ENCODE assay signal across 9 cellular contexts in the genomic region with DNA sequence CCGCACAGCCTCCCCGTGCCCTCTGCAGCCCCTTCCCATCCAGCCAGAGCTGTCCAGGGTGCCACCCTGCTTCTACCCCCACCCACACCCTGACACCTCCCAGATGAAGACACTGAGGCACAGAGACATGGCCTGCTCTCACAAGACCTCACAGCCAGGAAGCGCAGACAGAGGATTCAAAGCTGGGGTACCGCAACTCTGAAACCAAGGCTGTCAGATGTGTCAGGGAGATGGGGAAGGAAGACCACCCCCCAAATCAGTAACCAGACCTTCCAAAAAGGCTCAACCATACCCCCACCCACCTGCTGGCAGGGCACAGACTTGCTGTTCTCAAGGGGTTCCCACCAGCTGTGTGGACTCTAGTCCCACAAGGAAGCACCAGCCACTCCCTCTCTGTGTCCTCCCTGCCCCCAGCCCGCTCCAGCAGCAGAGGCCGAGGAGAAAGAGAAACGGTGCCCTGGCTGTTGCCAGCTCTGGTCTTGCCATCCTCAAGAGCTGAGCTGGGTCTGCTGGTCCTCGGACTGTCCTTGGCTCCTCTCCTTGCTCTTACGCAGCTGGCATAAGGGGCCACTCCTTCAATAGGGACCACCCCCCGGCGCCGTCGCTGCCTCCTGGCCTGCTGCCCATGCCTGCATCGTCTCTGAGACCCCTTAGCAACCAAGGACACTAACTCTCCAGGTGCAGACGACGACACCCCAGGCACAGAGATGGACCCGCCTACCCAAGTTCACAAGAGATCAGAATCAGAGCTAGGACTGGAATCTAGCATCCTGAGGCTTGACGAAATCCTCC. TPM values are rescaled to one million over a fixed set of nuclear protein-coding genes. Genes with fewer than 3 reads are reported as not detected.
DNase-seq lines count a peak whose midpoint lies in the region; ATAC-seq, FAIRE-seq and TF ChIP-seq lines count a peak whose summit lies in the region.
"Had no signal": no experiment of that assay in that cellular context is flagged by ENCODE, and none has a peak within 500 bp of the region (broad histone marks: within the 10 kb centered on the region; RNA-seq: fewer than 3 reads in every experiment).

No MANE protein-coding gene starts in this region.

- H3K14ac ChIP-seq in H1 (ENCODE audit: insufficient read length), result no peak overlapping the region

- H3K9me2 ChIP-seq in DOHH2 (replicated peaks; ENCODE audit: control insufficient read depth, low read length), result no peaks in the 10 kb centered on the region

- TF ChIP-seq RAD21 in H1 (IDR thresholded peaks at IDR 0.05 in 1 of 2, conservative IDR thresholded peaks at IDR 0.05 in 1 of 2; ENCODE audit: low read depth in 2 of 2, low read length in 2 of 2), result no peak

- TF ChIP-seq POLR2A in H1 (IDR thresholded peaks at IDR 0.05; ENCODE audit: control extremely low read depth in 1 of 2, low read depth in 2 of 2, low read length in 2 of 2), result no peak

- peak overlapping the region; percentile 96 to 98 (median 97) for H3K27ac Mint-ChIP-seq in nephron

- H2BK12ac ChIP-seq in H1 (ENCODE audit: low read depth, low read length), result peak overlapping the region; percentile 94; the same call in 1 of the 2 replicates

- H3K4ac ChIP-seq in H1 (replicated peaks; ENCODE audit: insufficient read length, low read depth, low read length), result peak overlapping the region; percentile 58

- H2AFZ ChIP-seq in OCI-LY3 (ENCODE audit: low read depth, low read length) (no peak overlapping the region), H1 (ENCODE audit: low read length) (no peak overlapping the region)

- no peak for TF ChIP-seq CTCF in DOHH2 (IDR thresholded peaks at IDR 0.05; ENCODE audit: low read depth, low read length, poor library complexity, severe bottlenecking)
- no peak for TF ChIP-seq CTCF in OCI-LY3 (IDR thresholded peaks at IDR 0.05; ENCODE audit: low read depth, low read length)
- TF ChIP-seq CTCF in H1 (IDR thresholded peaks at IDR 0.05; ENCODE audit: control extremely low read depth in 1 of 3, insufficient read depth in 1 of 3, low read depth in 1 of 3, low read length in 3 of 3), result no peak
- TF ChIP-seq CTCF in nephron (IDR thresholded peaks at IDR 0.05; ENCODE audit: unreplicated experiment in 3 of 3), result no peak

- H3K9me3 Mint-ChIP-seq in nephron, result no peaks in the 10 kb centered on the region

- H2BK120ac ChIP-seq in H1 (replicated peaks; ENCODE audit: low read depth, low read length), result no peak overlapping the region

- peak overlapping the region; percentile 77 for H4K8ac ChIP-seq in H1 (ENCODE audit: extremely low read depth, insufficient read depth, low read length)

- no peaks in the 10 kb centered on the region for H3K36me3 Mint-ChIP-seq in nephron (ENCODE audit: low read depth)

- H4K5ac ChIP-seq in H1 (ENCODE audit: insufficient read length, low read depth, low read length), result peak overlapping the region; percentile 18

- CTCF ChIA-PET in H1 (lab: Charles Lee; ENCODE audit: partially characterized antibody), result interaction anchor here (0.7 to 4.6 kb wide), 14 partner anchors 12 to 294 kb away, joined by 3 to 20 read pairs (median 3); no protein-coding TSS in a partner anchor

- ATAC-seq in HG03045 (IDR thresholded peaks at IDR 0.05; ENCODE audit: unreplicated experiment), result no peak

- H3K23me2 ChIP-seq in H1 (ENCODE audit: low read depth, low read length), result no peaks in the 10 kb centered on the region

- peaks cover 38% of the 10 kb centered on the region for H3F3A ChIP-seq in DOHH2 (ENCODE audit: control insufficient read depth, insufficient read depth)

- H3K9ac ChIP-seq in OCI-LY3 (ENCODE audit: low read length), result peak overlapping the region; percentile 98
- H3K9ac ChIP-seq in H1 (replicated peaks in 1 of 4; ENCODE audit: extremely low read depth in 1 of 4, low read depth in 3 of 4, low read length in 3 of 4), result no peak overlapping the region

- POLR2A ChIA-PET in H1 (lab: Charles Lee; ENCODE audit: partially characterized antibody), result interaction anchor here (1.0 to 10.9 kb wide), 11 partner anchors 9 to 294 kb away, joined by 3 to 67 read pairs (median 4); no protein-coding TSS in a partner anchor

- no peak for DNase-seq in H1 (ENCODE audit: low read depth in 1 of 2, low spot score in 2 of 2)
- no peak for DNase-seq in NCI-H526 treated with DMSO at 0.1 percent for 48 hours (lab: John Stamatoyannopoulos, UW)
- DNase-seq in NCI-H2029 treated with DMSO at 0.1 percent for 48 hours (lab: John Stamatoyannopoulos, UW), result no peak
- DNase-seq in hepatic stellate cell (ENCODE audit: low spot score), result no peak

- H3K27me3 Mint-ChIP-seq in nephron (ENCODE audit: low read depth), result peaks cover 6% of the 10 kb centered on the region

- H3K18ac ChIP-seq in H1 (ENCODE audit: extremely low read depth, low read length), result peak overlapping the region; percentile 19; the same call in 1 of the 2 replicates

- H3K79me2 ChIP-seq in DOHH2 (ENCODE audit: control insufficient read depth, low read length) (peaks cover 98% of the 10 kb centered on the region), OCI-LY3 (ENCODE audit: low read length) (peaks cover 92% of the 10 kb centered on the region), H1 (ENCODE audit: control insufficient read depth in 1 of 2, insufficient read depth in 2 of 2, low read length in 2 of 2) (peaks cover 0 to 3% of the 10 kb centered on the region in 2 experiments; a peak in 1 of 4 replicates)

- no peak overlapping the region for H2BK5ac ChIP-seq in H1 (ENCODE audit: low read depth, low read length)

- H3K4me2 ChIP-seq in DOHH2 (ENCODE audit: low read length) (peak overlapping the region; percentile 87), OCI-LY3 (ENCODE audit: low read length) (peak overlapping the region; percentile 99), H1 (ENCODE audit: insufficient read depth in 1 of 2, low read depth in 2 of 2, low read length in 2 of 2) (peak overlapping the region; percentile 43 to 56)

- H3K4me3 Mint-ChIP-seq in nephron, result peak overlapping the region; percentile 90 to 95 (median 91)

- no peak overlapping the region; the same call in 1 of the 2 replicates for H2AK5ac ChIP-seq in H1 (ENCODE audit: low read depth, low read length)

- peak overlapping the region; percentile 61 for H4K91ac ChIP-seq in H1 (replicated peaks; ENCODE audit: insufficient read length, low read length)

- no peak for TF ChIP-seq EP300 in H1 (IDR thresholded peaks at IDR 0.05; ENCODE audit: borderline replicate concordance in 1 of 2, low read depth in 2 of 2, low read length in 2 of 2)

- H3K56ac ChIP-seq in H1 (replicated peaks; ENCODE audit: insufficient read length, low read depth, low read length), result no peak overlapping the region

- H2BK20ac ChIP-seq in H1 (ENCODE audit: low read length), result no peak overlapping the region

- H2BK15ac ChIP-seq in H1 (ENCODE audit: low read length), result peak overlapping the region; percentile 32; the same call in 1 of the 2 replicates

- H3K79me1 ChIP-seq in H1 (ENCODE audit: low read depth, low read length), result peaks cover 3% of the 10 kb centered on the region; the same call in 1 of the 2 replicates

- peak overlapping the region; percentile 95 for H3K27ac ChIP-seq in DOHH2 (ENCODE audit: low read depth, low read length)
- peak overlapping the region; percentile 99 for H3K27ac ChIP-seq in OCI-LY3 (ENCODE audit: low read length)
- no peak overlapping the region for H3K27ac ChIP-seq in H1 (ENCODE audit: low read depth, low read length)

- H4K20me1 ChIP-seq in DOHH2 (ENCODE audit: control insufficient read depth, insufficient read depth, low read depth, low read length) (peaks cover 4% of the 10 kb centered on the region; the same call in 1 of the 2 replicates), OCI-LY3 (ENCODE audit: insufficient read depth, low read length) (peaks cover 7% of the 10 kb centered on the region; the same call in 1 of the 2 replicates), H1 (replicated peaks in 1 of 2; ENCODE audit: control insufficient read depth in 1 of 2, insufficient read depth in 2 of 2, low read length in 2 of 2) (no peaks in the 10 kb centered on the region)

- no peak overlapping the region for H3K23ac ChIP-seq in H1 (ENCODE audit: insufficient read length)

- H3K36me3 ChIP-seq in DOHH2 (ENCODE audit: control insufficient read depth, low read length) (peaks cover 95% of the 10 kb centered on the region), OCI-LY3 (replicated peaks; ENCODE audit: low read depth, low read length) (peaks cover 37% of the 10 kb centered on the region), H1 (ENCODE audit: control insufficient read depth in 2 of 4, insufficient read depth in 4 of 4, low read length in 3 of 4) (peaks cover 0 to under 1% (median 0%) of the 10 kb centered on the region in 4 experiments; a peak in 1 of 8 replicates)

- H3K27me3 ChIP-seq in DOHH2 (ENCODE audit: control insufficient read depth, low read length) (no peaks in the 10 kb centered on the region), OCI-LY3 (ENCODE audit: low read depth, low read length) (no peaks in the 10 kb centered on the region), H1 (replicated peaks in 1 of 4; ENCODE audit: control insufficient read depth in 3 of 4, extremely low read depth in 1 of 4, insufficient read depth in 3 of 4, low read length in 3 of 4) (no peaks in the 10 kb centered on the region; a peak in 1 of 7 replicates)

- 66% methylated on average over 17 of the region's 18 CpGs; no CpG with 5 or more reads in 1 of the 2 experiments for WGBS in H1 (ENCODE audit: extremely low coverage in 1 of 2, insufficient coverage in 1 of 2, insufficient read length in 1 of 2, insufficient replicate concordance in 2 of 2, low coverage in 1 of 2, low lambda C conversion rate in 2 of 2, missing lambda C conversion rate in 1 of 2), 2 experiments

- peaks cover 67% of the 10 kb centered on the region for H3K4me1 Mint-ChIP-seq in nephron

- H3K4me1 ChIP-seq in DOHH2 (ENCODE audit: control insufficient read depth, low read length) (peaks cover 82% of the 10 kb centered on the region), OCI-LY3 (ENCODE audit: low read length) (peaks cover 95% of the 10 kb centered on the region), H1 (replicated peaks in 1 of 4; ENCODE audit: control insufficient read depth in 3 of 4, insufficient read depth in 4 of 4, low read length in 3 of 4) (peaks cover 19 to 55% (median 37%) of the 10 kb centered on the region in 4 experiments)

- H3K9me3 ChIP-seq in DOHH2 (ENCODE audit: control insufficient read depth, insufficient read depth, low read length) (no peaks in the 10 kb centered on the region), OCI-LY3 (ENCODE audit: insufficient read depth, low read length) (no peaks in the 10 kb centered on the region), H1 (ENCODE audit: insufficient read depth in 2 of 2, low read depth in 1 of 2, low read length in 1 of 2) (no peaks in the 10 kb centered on the region)

- FAIRE-seq in H1 (lab: Jason Lieb, UNC), result no peak

- H3K4me3 ChIP-seq in DOHH2 (ENCODE audit: low read length), result peak overlapping the region; percentile 78
- H3K4me3 ChIP-seq in OCI-LY3 (ENCODE audit: low read length), result peak overlapping the region; percentile 89
- H3K4me3 ChIP-seq in H1 (ENCODE audit: extremely low read depth in 1 of 4, insufficient read depth in 2 of 4, low read depth in 3 of 4, low read length in 4 of 4), result peak overlapping the region in 3 of 4 experiments; percentile 10 to 46 (median 26); a peak in 5 of 8 replicates

RNA-seq across cellular contexts. Expression of gene AKNA, which starts 0.7 kb away (rescaled TPM):
- total RNA-seq in H1 (2021; fragmentation: NEBNext Ultra II Directional; extraction: Animal tissue kit (Norgen Biotek cat#: 25700)), result 25.9 and 27.4 TPM in 2 replicates
- polyA plus RNA-seq in H1 (2011; rRNA removed), result 21.0 and 28.3 TPM in 2 replicates
- polyA plus RNA-seq in H1 (2011; cell fraction: cytosol; rRNA removed), result 18.3 TPM
- polyA plus RNA-seq in H1 (2011; cell fraction: nucleus; rRNA removed), result 62.7 TPM
- polyA plus RNA-seq in H1 (2012, experiment 1 of 2), result 16.3 to 28.1 TPM (median 25.3 TPM) in 4 replicates
- polyA plus RNA-seq in H1 (2012, experiment 2 of 2), result 16.4 TPM
- polyA plus RNA-seq in H1 (2013, experiment 1 of 2), result 16.0 TPM
- 15.2 TPM for polyA plus RNA-seq in H1 (2013, experiment 2 of 2)
- 21.8 and 26.9 TPM in 2 replicates for polyA minus RNA-seq in H1 (2011; rRNA and poly(A)+ RNA removed)
- 32.5 TPM for polyA minus RNA-seq in H1 (2011; cell fraction: cytosol; rRNA and poly(A)+ RNA removed)
- polyA minus RNA-seq in H1 (2011; cell fraction: nucleus; rRNA and poly(A)+ RNA removed), result 36.8 TPM

RNA-seq across cellular contexts. Expression of gene ORM2, which starts 57.4 kb away (rescaled TPM):
- 0.90 TPM in 1 of 2 replicates, not detected in the other for total RNA-seq in H1 (2021; fragmentation: NEBNext Ultra II Directional; extraction: Animal tissue kit (Norgen Biotek cat#: 25700))
- 0.66 and 1.3 TPM in 2 replicates for polyA plus RNA-seq in H1 (2011; rRNA removed)
- polyA plus RNA-seq in H1 (2011; cell fraction: cytosol; rRNA removed), result 1.1 TPM
- 0.17 TPM for polyA plus RNA-seq in H1 (2011; cell fraction: nucleus; rRNA removed)
- 1.0 to 1.8 TPM (median 1.5 TPM) in 4 replicates for polyA plus RNA-seq in H1 (2012, experiment 1 of 2)
- 0.33 TPM for polyA plus RNA-seq in H1 (2012, experiment 2 of 2)
- 0.24 TPM for polyA plus RNA-seq in H1 (2013, experiment 1 of 2)
- polyA plus RNA-seq in H1 (2013, experiment 2 of 2), result 0.29 TPM
- 0.51 TPM in 1 of 2 replicates, not detected in the other for polyA minus RNA-seq in H1 (2011; rRNA and poly(A)+ RNA removed)
- polyA minus RNA-seq in H1 (2011; cell fraction: cytosol; rRNA and poly(A)+ RNA removed), result not detected
- not detected for polyA minus RNA-seq in H1 (2011; cell fraction: nucleus; rRNA and poly(A)+ RNA removed)
- total RNA-seq: NCI-H460 had no signal

Comparison
In these comparisons a context has a peak if more than half of its experiments do, and no peak if none do; other contexts are left out.
1. H3K4me3 ChIP-seq: peak in every context shown above with its lines; median percentile 89 in OCI-LY3; 78 in DOHH2; 26 in H1.